8 cellular contexts compared by ENCODE assay signal in genomic region chr1:221439734-221440436, GRCh38.
A peak's percentile ranks its signal among the peaks of the same experiment; 100 is the strongest.
DNase-seq lines count a peak whose midpoint lies in the region; ATAC-seq, FAIRE-seq and TF ChIP-seq lines count a peak whose summit lies in the region.

No MANE protein-coding gene starts in this region.

- DNase-seq in left cardiac atrium (no peak), Right ventricle myocardium inferior (ENCODE audit: missing footprints) (no peak), right atrium auricular region (ENCODE audit: low spot score) (no peak), testis (no peak), small intestine (no peak)
- DNase-seq in activated CD8-positive, alpha-beta memory T cell treated with anti-CD3 and anti-CD28 coated beads, Interleukin-2, amount 50 U/mL, for 4 hours: peak; percentile 25
- DNase-seq in stimulated activated CD8-positive, alpha-beta memory T cell treated with anti-CD3 and anti-CD28 coated beads, Interleukin-12 subunit alpha, Interleukin-12 subunit beta, amount 100 ng/mL, for 24 hours (ENCODE audit: extremely low read depth): peak; percentile 15

- FAIRE-seq in small intestine (lab: Jason Lieb, UNC): no peak

- H3K4me1 ChIP-seq in right atrium auricular region (peaks cover 0 to 27% of the 10 kb centered on the region in 2 donors), testis (peaks cover 4% of the 10 kb centered on the region), small intestine (ENCODE audit: control insufficient read depth in 2 of 2, insufficient read depth in 1 of 2, low read depth in 1 of 2, low read length in 1 of 2) (no peaks in the 10 kb centered on the region)

- WGBS in testis, 2 donors: 61 to 64% methylated on average over 4 of the region's 4 CpGs
- WGBS in small intestine, 3 donors: 25 to 41% (median 30%) methylated on average over 4 of the region's 4 CpGs

- no peaks in the 10 kb centered on the region for H3K36me3 ChIP-seq in right atrium auricular region
- no peaks in the 10 kb centered on the region for H3K36me3 ChIP-seq in testis (ENCODE audit: low read depth, missing control alignments)
- no peaks in the 10 kb centered on the region for H3K36me3 ChIP-seq in small intestine (ENCODE audit: control insufficient read depth in 2 of 2, insufficient read depth in 2 of 2, low read length in 2 of 2)

- H3K27ac ChIP-seq in right atrium auricular region: peak overlapping the region; percentile 73 to 75
- H3K27ac ChIP-seq in testis: no peak overlapping the region
- no peak overlapping the region for H3K27ac ChIP-seq in small intestine (ENCODE audit: low read depth in 1 of 2, low read length in 1 of 2)

- ATAC-seq in left cardiac atrium (peak; percentile 54 to 79), Right ventricle myocardium inferior (no peak), GM18505 (IDR thresholded peaks at IDR 0.05; ENCODE audit: unreplicated experiment) (no peak)

- H3K4me3 ChIP-seq in right atrium auricular region (no peak overlapping the region), testis (no peak overlapping the region), small intestine (ENCODE audit: low read depth in 1 of 2, low read length in 2 of 2) (no peak overlapping the region)

- intact Hi-C loops in left cardiac atrium (cut with DNase I): loop anchor here (5.0 to 10.0 kb wide), 3 partner anchors 535 to 628 kb away; partner anchors contain the start of gene HLX (in 1 of the 2)
- intact Hi-C loops in Right ventricle myocardium inferior (cut with DNase I): loop anchor here (5.0 to 10.0 kb wide), 4 partner anchors 173 to 628 kb away; no protein-coding TSS in a partner anchor
- intact Hi-C loops in testis (cut with DNase I; ENCODE audit: low total_unique reads): no loop called here

- no peak for TF ChIP-seq CTCF in right atrium auricular region (IDR thresholded peaks at IDR 0.05)
- no peak for TF ChIP-seq CTCF in testis (IDR thresholded peaks at IDR 0.05)

- H3K27me3 ChIP-seq in right atrium auricular region (no peaks in the 10 kb centered on the region), testis (no peaks in the 10 kb centered on the region), small intestine (ENCODE audit: control insufficient read depth in 2 of 2, insufficient read depth in 2 of 2, low read length in 2 of 2) (no peaks in the 10 kb centered on the region)

- H3K9me3 ChIP-seq in right atrium auricular region: no peaks in the 10 kb centered on the region
- H3K9me3 ChIP-seq in testis: no peaks in the 10 kb centered on the region
- no peaks in the 10 kb centered on the region for H3K9me3 ChIP-seq in small intestine (ENCODE audit: control insufficient read depth, low read depth)

- no peak for TF ChIP-seq POLR2A in testis (IDR thresholded peaks at IDR 0.05)
- TF ChIP-seq POLR2A in GM18505 (IDR thresholded peaks at IDR 0.05; ENCODE audit: borderline replicate concordance, extremely low read depth, insufficient read depth, insufficient read length): no peak

Comparison
In these comparisons a context has a peak if more than half of its experiments do, and no peak if none do; other contexts are left out.
1. ATAC-seq: peak in left cardiac atrium (2 of 2); none in Right ventricle myocardium inferior (single experiment) and GM18505 (single experiment).
2. DNase-seq: peak in activated CD8-positive, alpha-beta memory T cell treated with anti-CD3 and anti-CD28 coated beads, Interleukin-2, amount 50 U/mL, for 4 hours (single experiment) and stimulated activated CD8-positive, alpha-beta memory T cell treated with anti-CD3 and anti-CD28 coated beads, Interleukin-12 subunit alpha, Interleukin-12 subunit beta, amount 100 ng/mL, for 24 hours (single experiment); none in left cardiac atrium (single experiment), Right ventricle myocardium inferior (single experiment), right atrium auricular region (single experiment), testis (single experiment) and small intestine (single experiment).
3. H3K27ac ChIP-seq: peak in right atrium auricular region (2 of 2); none in testis (0 of 2) and small intestine (0 of 2).